10 cellular contexts compared by ENCODE assay signal in genomic region chr2:46014911-46015654, GRCh38.
A peak's percentile ranks its signal among the peaks of the same experiment; 100 is the strongest.
DNase-seq lines count a peak whose midpoint lies in the region; ATAC-seq and TF ChIP-seq lines count a peak whose summit lies in the region.
"Had no signal": no experiment of that assay in that cellular context is flagged by ENCODE, and none has a peak within 500 bp of the region (broad histone marks: within the 10 kb centered on the region; RNA-seq: fewer than 3 reads in every experiment).

No MANE protein-coding gene starts in this region.

- no peak overlapping the region for H3K4me3 ChIP-seq in SJSA1
- no peak overlapping the region for H3K4me3 ChIP-seq in fibroblast of villous mesenchyme (ENCODE audit: low read depth, low read length)

- no peaks in the 10 kb centered on the region for H3K36me3 ChIP-seq in SJSA1

- peak overlapping the region; percentile 77 for H3K27ac ChIP-seq in SJSA1

- ATAC-seq in GM19467 (IDR thresholded peaks at IDR 0.05; ENCODE audit: unreplicated experiment) (no peak), GM18867 (IDR thresholded peaks at IDR 0.05; ENCODE audit: unreplicated experiment) (no peak), GM21390 (IDR thresholded peaks at IDR 0.05; ENCODE audit: unreplicated experiment) (no peak)

- H3K27me3 ChIP-seq in SJSA1 (replicated peaks): no peaks in the 10 kb centered on the region

- TF ChIP-seq CTCF in fibroblast of villous mesenchyme (IDR thresholded peaks at IDR 0.05; ENCODE audit: insufficient read depth, low read depth, low read length) (no peak), osteocyte (IDR thresholded peaks at IDR 0.05) (no peak)

- H3K4me3 Mint-ChIP-seq in osteocyte (ENCODE audit: unreplicated experiment): peak overlapping the region; percentile 34

- no peaks in the 10 kb centered on the region for H3K9me3 Mint-ChIP-seq in osteocyte (ENCODE audit: unreplicated experiment)

- peak overlapping the region; percentile 89 for H3K27ac Mint-ChIP-seq in osteocyte (ENCODE audit: unreplicated experiment)

- H3K27me3 Mint-ChIP-seq in osteocyte (ENCODE audit: unreplicated experiment): no peaks in the 10 kb centered on the region

- DNase-seq in ELR (ENCODE audit: low read depth) (peak; percentile 54), SJSA1 (ENCODE audit: low read depth in 1 of 2, low spot score in 2 of 2) (peak; percentile 77 to 84), fibroblast of villous mesenchyme (ENCODE audit: low read depth) (peak; percentile 48), osteocyte (ENCODE audit: extremely low spot score, unreplicated experiment) (no peak), middle frontal gyrus (ENCODE audit: extremely low spot score, low spot score) (no peak)
- DNase-seq: activated T-cell treated with anti-CD3 and anti-CD28 coated beads, Interleukin-2, amount 50 U/mL, for 48 hours; NCI-H1694 had no signal

- peaks cover 34% of the 10 kb centered on the region for H3K4me1 ChIP-seq in SJSA1 (replicated peaks)

- H3K36me3 Mint-ChIP-seq in osteocyte (ENCODE audit: unreplicated experiment): peaks cover 11% of the 10 kb centered on the region

- peaks cover 37% of the 10 kb centered on the region for H3K4me1 Mint-ChIP-seq in osteocyte (ENCODE audit: unreplicated experiment)

- no peaks in the 10 kb centered on the region for H3K9me3 ChIP-seq in SJSA1 (replicated peaks)

Comparison
In these comparisons a context has a peak if more than half of its experiments do, and no peak if none do; other contexts are left out.
1. DNase-seq: peak in ELR (single experiment), SJSA1 (2 of 2) and fibroblast of villous mesenchyme (single experiment); none in osteocyte (single experiment) and middle frontal gyrus (single experiment).